In genomic region chr2:216002693-216003092, GRCh38 we compare ENCODE assay signal across 16 cellular contexts. TPM values are rescaled to one million over a fixed set of nuclear protein-coding genes. Genes with fewer than 3 reads are reported as not detected.
DNase-seq lines count a peak whose midpoint lies in the region; ATAC-seq, FAIRE-seq and TF ChIP-seq lines count a peak whose summit lies in the region.
"Had no signal": no experiment of that assay in that cellular context is flagged by ENCODE, and none has a peak within 500 bp of the region (broad histone marks: within the 10 kb centered on the region; RNA-seq: fewer than 3 reads in every experiment).

No MANE protein-coding gene starts in this region.

- H3K4me3 ChIP-seq in GM12865 (ENCODE audit: low read depth, low read length), result peak overlapping the region; percentile 33

- POLR2A ChIA-PET in activated CD4-positive, alpha-beta T cell treated with anti-CD3 and anti-CD28 coated beads for 36 hours (lab: Charles Lee), result no interaction called here

- no peak overlapping the region for H3K4me3 Mint-ChIP-seq in activated CD4-positive, alpha-beta T cell treated with anti-CD3 and anti-CD28 coated beads for 36 hours
- H3K4me3 Mint-ChIP-seq in activated naive CD8-positive, alpha-beta T cell treated with anti-CD3 and anti-CD28 coated beads, Interleukin-2, amount 50 U/mL, for 24 hours, result no peak overlapping the region
- no peak overlapping the region for H3K4me3 Mint-ChIP-seq in mesothelial cell of epicardium
- H3K4me3 Mint-ChIP-seq: immature natural killer cell had no signal

- ATAC-seq in activated CD4-positive, alpha-beta T cell treated with anti-CD3 and anti-CD28 coated beads for 36 hours, result no peak
- no peak for ATAC-seq in activated naive CD8-positive, alpha-beta T cell treated with anti-CD3 and anti-CD28 coated beads, Interleukin-2, amount 50 U/mL, for 24 hours
- no peak for ATAC-seq in GM18511 (IDR thresholded peaks at IDR 0.05; ENCODE audit: unreplicated experiment)
- no peak for ATAC-seq in GM18867 (IDR thresholded peaks at IDR 0.05; ENCODE audit: unreplicated experiment)
- ATAC-seq: naive thymus-derived CD4-positive, alpha-beta T cell had no signal

- peak overlapping the region; percentile 62 for H3K27ac Mint-ChIP-seq in activated CD4-positive, alpha-beta T cell treated with anti-CD3 and anti-CD28 coated beads for 36 hours
- peak overlapping the region; percentile 73 for H3K27ac Mint-ChIP-seq in activated naive CD8-positive, alpha-beta T cell treated with anti-CD3 and anti-CD28 coated beads, Interleukin-2, amount 50 U/mL, for 24 hours
- H3K27ac Mint-ChIP-seq in mesothelial cell of epicardium, result peak overlapping the region; percentile 36

- no peaks in the 10 kb centered on the region for H3K27me3 Mint-ChIP-seq in activated CD4-positive, alpha-beta T cell treated with anti-CD3 and anti-CD28 coated beads for 36 hours
- H3K27me3 Mint-ChIP-seq in activated naive CD8-positive, alpha-beta T cell treated with anti-CD3 and anti-CD28 coated beads, Interleukin-2, amount 50 U/mL, for 24 hours, result no peaks in the 10 kb centered on the region
- no peaks in the 10 kb centered on the region for H3K27me3 Mint-ChIP-seq in mesothelial cell of epicardium (ENCODE audit: low read depth)
- H3K27me3 Mint-ChIP-seq: naive thymus-derived CD4-positive, alpha-beta T cell had no signal

- TF ChIP-seq CTCF in GM12865 (IDR thresholded peaks at IDR 0.05; ENCODE audit: insufficient read depth, low read depth, low read length, missing control alignments) (no peak), mesothelial cell of epicardium (IDR thresholded peaks at IDR 0.05; ENCODE audit: unreplicated experiment) (no peak)

- intact Hi-C loops in activated CD4-positive, alpha-beta T cell treated with anti-CD3 and anti-CD28 coated beads for 36 hours (cut with DNase I, micrococcal nuclease), result no loop called here

- peaks cover 44% of the 10 kb centered on the region for H3K4me1 Mint-ChIP-seq in activated CD4-positive, alpha-beta T cell treated with anti-CD3 and anti-CD28 coated beads for 36 hours
- H3K4me1 Mint-ChIP-seq in activated naive CD8-positive, alpha-beta T cell treated with anti-CD3 and anti-CD28 coated beads, Interleukin-2, amount 50 U/mL, for 24 hours, result peaks cover 50% of the 10 kb centered on the region
- H3K4me1 Mint-ChIP-seq in mesothelial cell of epicardium, result peaks cover 11% of the 10 kb centered on the region

- no peak for FAIRE-seq in GM19239 (lab: Jason Lieb, UNC)

- no peak for DNase-seq in activated CD4-positive, alpha-beta T cell treated with anti-CD3 and anti-CD28 coated beads for 36 hours
- DNase-seq in activated CD4-positive, alpha-beta T cell treated with anti-CD3 and anti-CD28 coated beads, Interleukin-2, amount 50 U/mL, for 1 hour, result no peak
- DNase-seq in GM12865 (ENCODE audit: low read depth) (no peak), mesothelial cell of epicardium (ENCODE audit: low spot score in 2 of 2, unreplicated experiment in 2 of 2) (no peak), GM19239 (ENCODE audit: insufficient read length, low spot score) (no peak)
- no peak for DNase-seq in activated naive CD8-positive, alpha-beta T cell treated with anti-CD3 and anti-CD28 coated beads, Interleukin-2, amount 50 U/mL, for 24 hours
- DNase-seq: activated naive CD4-positive, alpha-beta T cell treated with anti-CD3 and anti-CD28 coated beads, Interleukin-2, amount 50 U/mL, for 16 hours; DMS153; H7; head of caudate nucleus; immature natural killer cell; KG1; naive thymus-derived CD4-positive, alpha-beta T cell; stimulated activated naive CD4-positive, alpha-beta T cell had no signal

- H3K36me3 Mint-ChIP-seq in activated CD4-positive, alpha-beta T cell treated with anti-CD3 and anti-CD28 coated beads for 36 hours (ENCODE audit: low read depth), result peaks cover under 1% of the 10 kb centered on the region
- peaks cover 2% of the 10 kb centered on the region for H3K36me3 Mint-ChIP-seq in activated naive CD8-positive, alpha-beta T cell treated with anti-CD3 and anti-CD28 coated beads, Interleukin-2, amount 50 U/mL, for 24 hours (ENCODE audit: low read depth)
- peaks cover under 1% of the 10 kb centered on the region for H3K36me3 Mint-ChIP-seq in mesothelial cell of epicardium

- CTCF ChIA-PET in activated CD4-positive, alpha-beta T cell treated with anti-CD3 and anti-CD28 coated beads for 36 hours (lab: Charles Lee), result interaction anchor here (0.5 to 1.6 kb wide), 5 partner anchors 11 to 1754 kb away, joined by 3 to 5 read pairs (median 4); no protein-coding TSS in a partner anchor

- H3K9me3 Mint-ChIP-seq in activated CD4-positive, alpha-beta T cell treated with anti-CD3 and anti-CD28 coated beads for 36 hours (ENCODE audit: low read depth), result no peaks in the 10 kb centered on the region
- no peaks in the 10 kb centered on the region for H3K9me3 Mint-ChIP-seq in activated naive CD8-positive, alpha-beta T cell treated with anti-CD3 and anti-CD28 coated beads, Interleukin-2, amount 50 U/mL, for 24 hours
- no peaks in the 10 kb centered on the region for H3K9me3 Mint-ChIP-seq in mesothelial cell of epicardium
- H3K9me3 Mint-ChIP-seq: immature natural killer cell; naive thymus-derived CD4-positive, alpha-beta T cell had no signal

RNA-seq across cellular contexts. Expression of gene MREG, which starts 10.7 kb away (rescaled TPM):
- total RNA-seq in activated CD4-positive, alpha-beta T cell treated with anti-CD3 and anti-CD28 coated beads for 36 hours, result 1 to 10 TPM; 9.1 to 9.8 TPM
- 11.4 to 12.8 TPM (median 11.9 TPM) in 3 replicates for total RNA-seq in mesothelial cell of epicardium
